1 cellular context compared by ENCODE assay signal in genomic region chr20:1122388-1123315, GRCh38.
TF ChIP-seq lines count a peak whose summit lies in the region.

No MANE protein-coding gene starts in this region.

TF ChIP-seq in K562, 482 proteins besides CTCF, POLR2A, EP300 and RAD21 (continued from another document):
- TF ChIP-seq CHD1 (IDR thresholded peaks at IDR 0.05; ENCODE audit: low read length): no peak
- no peak for TF ChIP-seq ZSCAN29 (IDR thresholded peaks at IDR 0.05)
- TF ChIP-seq SRSF3 (IDR thresholded peaks at IDR 0.05; ENCODE audit: insufficient read depth, low read length): no peak
- no peak for TF ChIP-seq CHD4 (IDR thresholded peaks at IDR 0.05; ENCODE audit: insufficient read depth, insufficient replicate concordance, low read depth, low read length, poor library complexity, severe bottlenecking)
- TF ChIP-seq ADNP (tag; IDR thresholded peaks at IDR 0.05): peak; percentile 40; the same call in 1 of the 2 replicates
- TF ChIP-seq ZNF785 (CRISPR knock-in tag; IDR thresholded peaks at IDR 0.05): no peak
- no peak for TF ChIP-seq SREBF1 (IDR thresholded peaks at IDR 0.05; ENCODE audit: borderline replicate concordance, low read depth, low read length)
- no peak for TF ChIP-seq ZNF24 (IDR thresholded peaks at IDR 0.05)
- no peak for TF ChIP-seq MEF2D (tag; conservative IDR thresholded peaks at IDR 0.05; ENCODE audit: low read depth)
- peak; percentile 33; the same call in 1 of the 2 replicates for TF ChIP-seq L3MBTL2 (IDR thresholded peaks at IDR 0.05)
- TF ChIP-seq MCM2 (IDR thresholded peaks at IDR 0.05; ENCODE audit: low read depth): no peak
- TF ChIP-seq PML (IDR thresholded peaks at IDR 0.05; ENCODE audit: low read length): peak; percentile 33; the same call in 1 of the 2 replicates
- no peak for TF ChIP-seq KLF13 (tag; IDR thresholded peaks at IDR 0.05; ENCODE audit: borderline replicate concordance, low read depth)
- TF ChIP-seq CBFA2T3 (IDR thresholded peaks at IDR 0.05): peak; percentile 91
- TF ChIP-seq WHSC1 (IDR thresholded peaks at IDR 0.05; ENCODE audit: low read length): no peak
- no peak for TF ChIP-seq SRSF1 (IDR thresholded peaks at IDR 0.05; ENCODE audit: low read depth, low read length)
- TF ChIP-seq ZNF586 (CRISPR knock-in tag; conservative IDR thresholded peaks at IDR 0.05): no peak
- TF ChIP-seq, protein P1, sequence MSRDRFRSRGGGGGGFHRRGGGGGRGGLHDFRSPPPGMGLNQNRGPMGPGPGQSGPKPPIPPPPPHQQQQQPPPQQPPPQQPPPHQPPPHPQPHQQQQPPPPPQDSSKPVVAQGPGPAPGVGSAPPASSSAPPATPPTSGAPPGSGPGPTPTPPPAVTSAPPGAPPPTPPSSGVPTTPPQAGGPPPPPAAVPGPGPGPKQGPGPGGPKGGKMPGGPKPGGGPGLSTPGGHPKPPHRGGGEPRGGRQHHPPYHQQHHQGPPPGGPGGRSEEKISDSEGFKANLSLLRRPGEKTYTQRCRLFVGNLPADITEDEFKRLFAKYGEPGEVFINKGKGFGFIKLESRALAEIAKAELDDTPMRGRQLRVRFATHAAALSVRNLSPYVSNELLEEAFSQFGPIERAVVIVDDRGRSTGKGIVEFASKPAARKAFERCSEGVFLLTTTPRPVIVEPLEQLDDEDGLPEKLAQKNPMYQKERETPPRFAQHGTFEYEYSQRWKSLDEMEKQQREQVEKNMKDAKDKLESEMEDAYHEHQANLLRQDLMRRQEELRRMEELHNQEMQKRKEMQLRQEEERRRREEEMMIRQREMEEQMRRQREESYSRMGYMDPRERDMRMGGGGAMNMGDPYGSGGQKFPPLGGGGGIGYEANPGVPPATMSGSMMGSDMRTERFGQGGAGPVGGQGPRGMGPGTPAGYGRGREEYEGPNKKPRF (IDR thresholded peaks at IDR 0.05; ENCODE audit: low read depth, low read length): no peak
- no peak for TF ChIP-seq RHOXF2B (CRISPR knock-in tag; conservative IDR thresholded peaks at IDR 0.05)
- TF ChIP-seq ZNF57 (CRISPR knock-in tag; IDR thresholded peaks at IDR 0.05): no peak
- TF ChIP-seq MCM5 (IDR thresholded peaks at IDR 0.05; ENCODE audit: low read depth): no peak
- no peak for TF ChIP-seq ZBTB9 (CRISPR knock-in tag; IDR thresholded peaks at IDR 0.05)
- TF ChIP-seq MTA2 (IDR thresholded peaks at IDR 0.05; ENCODE audit: low read depth): 0 out of 2 replicates have a peak, but pooled peaks have one; percentile 37
- TF ChIP-seq MCM3 (IDR thresholded peaks at IDR 0.05): no peak
- no peak for TF ChIP-seq ZC3H4 (CRISPR knock-in tag; IDR thresholded peaks at IDR 0.05; ENCODE audit: borderline replicate concordance)
- no peak for TF ChIP-seq MECOM (CRISPR knock-in tag; IDR thresholded peaks at IDR 0.05)
- 0 out of 2 replicates have a peak, but pooled peaks have one; percentile 22 for TF ChIP-seq STAT5A (IDR thresholded peaks at IDR 0.05; ENCODE audit: borderline replicate concordance, low read length)
- no peak for TF ChIP-seq RBM14 (IDR thresholded peaks at IDR 0.05; ENCODE audit: borderline replicate concordance, insufficient read depth, low read depth, low read length)
- no peak for TF ChIP-seq NR3C1 (CRISPR knock-in tag; IDR thresholded peaks at IDR 0.05)
- no peak for TF ChIP-seq ETV6 (IDR thresholded peaks at IDR 0.05; ENCODE audit: borderline replicate concordance in 1 of 2, low read depth in 2 of 2, low read length in 1 of 2)
- no peak for TF ChIP-seq ETV6 (CRISPR knock-in tag; IDR thresholded peaks at IDR 0.05; ENCODE audit: borderline replicate concordance)
- 0 out of 2 replicates have a peak, but pooled peaks have one; percentile 25 for TF ChIP-seq FOXJ2 (tag; IDR thresholded peaks at IDR 0.05)
- no peak for TF ChIP-seq ELF1 (tag; IDR thresholded peaks at IDR 0.05)
- TF ChIP-seq ZNF668 (CRISPR knock-in tag; IDR thresholded peaks at IDR 0.05): no peak
- TF ChIP-seq, protein P2, sequence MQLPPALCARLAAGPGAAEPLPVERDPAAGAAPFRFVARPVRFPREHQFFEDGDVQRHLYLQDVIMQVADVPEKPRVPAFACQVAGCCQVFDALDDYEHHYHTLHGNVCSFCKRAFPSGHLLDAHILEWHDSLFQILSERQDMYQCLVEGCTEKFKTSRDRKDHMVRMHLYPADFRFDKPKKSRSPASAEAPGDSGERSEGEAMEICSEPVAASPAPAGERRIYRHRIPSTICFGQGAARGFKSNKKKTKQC (CRISPR knock-in tag; IDR thresholded peaks at IDR 0.05): no peak
- TF ChIP-seq ARNT (IDR thresholded peaks at IDR 0.05): no peak
- TF ChIP-seq ZNF134 (CRISPR knock-in tag; conservative IDR thresholded peaks at IDR 0.05): 0 out of 2 replicates have a peak, but pooled peaks have one; percentile 13
- peak; percentile 76 to 86; a peak in 3 of 4 replicates for TF ChIP-seq FOXA3 (CRISPR knock-in tag; conservative IDR thresholded peaks at IDR 0.05 in 1 of 2, IDR thresholded peaks at IDR 0.05 in 1 of 2)
- TF ChIP-seq BACH1 (tag; IDR thresholded peaks at IDR 0.05): no peak
- TF ChIP-seq ZNF592 (IDR thresholded peaks at IDR 0.05): no peak
- TF ChIP-seq ZNF41 (CRISPR knock-in tag; conservative IDR thresholded peaks at IDR 0.05): no peak
- no peak for TF ChIP-seq ZNF133 (CRISPR knock-in tag; IDR thresholded peaks at IDR 0.05)
- TF ChIP-seq, protein P3, sequence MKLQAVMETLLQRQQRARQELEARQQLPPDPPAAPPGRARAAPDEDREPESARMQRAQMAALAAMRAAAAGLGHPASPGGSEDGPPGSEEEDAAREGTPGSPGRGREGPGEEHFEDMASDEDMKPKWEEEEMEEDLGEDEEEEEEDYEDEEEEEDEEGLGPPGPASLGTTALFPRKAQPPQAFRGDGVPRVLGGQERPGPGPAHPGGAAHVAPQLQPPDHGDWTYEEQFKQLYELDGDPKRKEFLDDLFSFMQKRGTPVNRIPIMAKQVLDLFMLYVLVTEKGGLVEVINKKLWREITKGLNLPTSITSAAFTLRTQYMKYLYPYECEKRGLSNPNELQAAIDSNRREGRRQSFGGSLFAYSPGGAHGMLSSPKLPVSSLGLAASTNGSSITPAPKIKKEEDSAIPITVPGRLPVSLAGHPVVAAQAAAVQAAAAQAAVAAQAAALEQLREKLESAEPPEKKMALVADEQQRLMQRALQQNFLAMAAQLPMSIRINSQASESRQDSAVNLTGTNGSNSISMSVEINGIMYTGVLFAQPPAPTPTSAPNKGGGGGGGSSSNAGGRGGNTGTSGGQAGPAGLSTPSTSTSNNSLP (IDR thresholded peaks at IDR 0.05; ENCODE audit: borderline replicate concordance, low read depth, low read length): no peak
- no peak for TF ChIP-seq SAFB (IDR thresholded peaks at IDR 0.05; ENCODE audit: borderline replicate concordance, low read depth, low read length)
- TF ChIP-seq, protein P4, sequence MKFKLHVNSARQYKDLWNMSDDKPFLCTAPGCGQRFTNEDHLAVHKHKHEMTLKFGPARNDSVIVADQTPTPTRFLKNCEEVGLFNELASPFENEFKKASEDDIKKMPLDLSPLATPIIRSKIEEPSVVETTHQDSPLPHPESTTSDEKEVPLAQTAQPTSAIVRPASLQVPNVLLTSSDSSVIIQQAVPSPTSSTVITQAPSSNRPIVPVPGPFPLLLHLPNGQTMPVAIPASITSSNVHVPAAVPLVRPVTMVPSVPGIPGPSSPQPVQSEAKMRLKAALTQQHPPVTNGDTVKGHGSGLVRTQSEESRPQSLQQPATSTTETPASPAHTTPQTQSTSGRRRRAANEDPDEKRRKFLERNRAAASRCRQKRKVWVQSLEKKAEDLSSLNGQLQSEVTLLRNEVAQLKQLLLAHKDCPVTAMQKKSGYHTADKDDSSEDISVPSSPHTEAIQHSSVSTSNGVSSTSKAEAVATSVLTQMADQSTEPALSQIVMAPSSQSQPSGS (CRISPR knock-in tag; IDR thresholded peaks at IDR 0.05): no peak
- TF ChIP-seq PHF20 (IDR thresholded peaks at IDR 0.05; ENCODE audit: partially characterized antibody): no peak
- TF ChIP-seq TRIM24 (IDR thresholded peaks at IDR 0.05): peak in 1 of 2 experiments; percentile 40; a peak in 1 of 4 replicates
- TF ChIP-seq RBM15 (IDR thresholded peaks at IDR 0.05; ENCODE audit: insufficient read depth, low read length): no peak
- TF ChIP-seq HNRNPH1 (optimal IDR thresholded peaks at IDR 0.05; ENCODE audit: low read depth, low read length): no peak
- no peak for TF ChIP-seq ZNF184 (CRISPR knock-in tag; IDR thresholded peaks at IDR 0.05)
- no peak for TF ChIP-seq ZNF431 (CRISPR knock-in tag; IDR thresholded peaks at IDR 0.05)
- TF ChIP-seq ZNF217 (CRISPR knock-in tag; IDR thresholded peaks at IDR 0.05): no peak
- TF ChIP-seq, protein P5, sequence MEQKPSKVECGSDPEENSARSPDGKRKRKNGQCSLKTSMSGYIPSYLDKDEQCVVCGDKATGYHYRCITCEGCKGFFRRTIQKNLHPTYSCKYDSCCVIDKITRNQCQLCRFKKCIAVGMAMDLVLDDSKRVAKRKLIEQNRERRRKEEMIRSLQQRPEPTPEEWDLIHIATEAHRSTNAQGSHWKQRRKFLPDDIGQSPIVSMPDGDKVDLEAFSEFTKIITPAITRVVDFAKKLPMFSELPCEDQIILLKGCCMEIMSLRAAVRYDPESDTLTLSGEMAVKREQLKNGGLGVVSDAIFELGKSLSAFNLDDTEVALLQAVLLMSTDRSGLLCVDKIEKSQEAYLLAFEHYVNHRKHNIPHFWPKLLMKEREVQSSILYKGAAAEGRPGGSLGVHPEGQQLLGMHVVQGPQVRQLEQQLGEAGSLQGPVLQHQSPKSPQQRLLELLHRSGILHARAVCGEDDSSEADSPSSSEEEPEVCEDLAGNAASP (IDR thresholded peaks at IDR 0.05): no peak
- no peak for TF ChIP-seq ZNF23 (CRISPR knock-in tag; IDR thresholded peaks at IDR 0.05)
- TF ChIP-seq NR0B1 (IDR thresholded peaks at IDR 0.05; ENCODE audit: partially characterized antibody): no peak
- TF ChIP-seq CBX2 (IDR thresholded peaks at IDR 0.05; ENCODE audit: insufficient read depth, low read length, poor library complexity, severe bottlenecking): no peak
- TF ChIP-seq NFIX (CRISPR knock-in tag; IDR thresholded peaks at IDR 0.05; ENCODE audit: low read depth): no peak
- peak in 1 of 2 experiments; percentile 24; a peak in 1 of 4 replicates for TF ChIP-seq TEAD1 (CRISPR knock-in tag; IDR thresholded peaks at IDR 0.05)
- no peak for TF ChIP-seq FOS (IDR thresholded peaks at IDR 0.05; ENCODE audit: extremely low read depth, insufficient read length)
- no peak for TF ChIP-seq SP2 (IDR thresholded peaks at IDR 0.05; ENCODE audit: extremely low read depth, low read depth, low read length, poor library complexity, severe bottlenecking)
- TF ChIP-seq E2F3 (CRISPR knock-in tag; IDR thresholded peaks at IDR 0.05): no peak
- peak; percentile 87 for TF ChIP-seq USF1 (CRISPR knock-in tag; IDR thresholded peaks at IDR 0.05)
- TF ChIP-seq NRF1 (conservative IDR thresholded peaks at IDR 0.05 in 1 of 2, IDR thresholded peaks at IDR 0.05 in 1 of 2): peak in 1 of 2 experiments; percentile 24; a peak in 1 of 4 replicates
- no peak for TF ChIP-seq SMARCA4 (IDR thresholded peaks at IDR 0.05)
